In genomic region chr2:109422758-109423500, GRCh38 we compare ENCODE assay signal across 19 cellular contexts.
"Had no signal": no experiment of that assay in that cellular context is flagged by ENCODE, and none has a peak within 500 bp of the region (broad histone marks: within the 10 kb centered on the region; RNA-seq: fewer than 3 reads in every experiment).

No MANE protein-coding gene starts in this region.

- H2AFZ ChIP-seq: hepatocyte had no signal

- H3K4me1 ChIP-seq: colonic mucosa, pancreas, prostate gland, right lobe of liver, vagina had no signal

- FAIRE-seq: pancreas had no signal

- H3K27ac Mint-ChIP-seq: naive thymus-derived CD8-positive, alpha-beta T cell; type B pancreatic cell had no signal

- H3K9me3 Mint-ChIP-seq: naive thymus-derived CD8-positive, alpha-beta T cell had no signal

- H3K27me3 Mint-ChIP-seq: naive thymus-derived CD8-positive, alpha-beta T cell; type B pancreatic cell had no signal

- H3K4me3 ChIP-seq: colonic mucosa, esophagus squamous epithelium, hepatocyte, mucosa of descending colon, pancreas, prostate gland, right lobe of liver, skin epidermis, vagina had no signal

- H3K4me2 ChIP-seq: hepatocyte had no signal

- H3K27ac ChIP-seq: colonic mucosa, esophagus squamous epithelium, hepatocyte, pancreas, prostate gland, right lobe of liver, skin epidermis, vagina had no signal

- ATAC-seq: naive thymus-derived CD8-positive, alpha-beta T cell; pancreas had no signal

- H3K9me3 ChIP-seq: colonic mucosa, esophagus squamous epithelium, mucosa of descending colon, pancreas, prostate gland, right lobe of liver, vagina had no signal

- H3K27me3 ChIP-seq: colonic mucosa, esophagus squamous epithelium, hepatocyte, pancreas, right lobe of liver, vagina had no signal

- H3K36me3 ChIP-seq: colonic mucosa, esophagus squamous epithelium, pancreas, prostate gland, right lobe of liver, vagina had no signal

- DNase-seq: cerebellar nuclear complex; colonic mucosa; dermis blood vessel endothelial cell; esophagus squamous epithelium; kidney glomerular epithelial cell; mammary epithelial cell; retina; stimulated activated CD4-positive, alpha-beta T cell treated with anti-CD3 and anti-CD28 coated beads, Interleukin-12 subunit alpha, Interleukin-12 subunit beta, amount 100 ng/mL, for 4 hours; stimulated activated CD4-positive, alpha-beta T cell treated with anti-CD3 and anti-CD28 coated beads, Interleukin-2, amount 100 ng/mL, for 48 hours; stimulated activated naive CD4-positive, alpha-beta T cell treated with Interleukin-2 at 50 U/mL for 16 hours had no signal

- H3K4me3 Mint-ChIP-seq: naive thymus-derived CD8-positive, alpha-beta T cell; type B pancreatic cell had no signal
